Comparison of ENCODE assay signal across 8 cellular contexts in the genomic region with DNA sequence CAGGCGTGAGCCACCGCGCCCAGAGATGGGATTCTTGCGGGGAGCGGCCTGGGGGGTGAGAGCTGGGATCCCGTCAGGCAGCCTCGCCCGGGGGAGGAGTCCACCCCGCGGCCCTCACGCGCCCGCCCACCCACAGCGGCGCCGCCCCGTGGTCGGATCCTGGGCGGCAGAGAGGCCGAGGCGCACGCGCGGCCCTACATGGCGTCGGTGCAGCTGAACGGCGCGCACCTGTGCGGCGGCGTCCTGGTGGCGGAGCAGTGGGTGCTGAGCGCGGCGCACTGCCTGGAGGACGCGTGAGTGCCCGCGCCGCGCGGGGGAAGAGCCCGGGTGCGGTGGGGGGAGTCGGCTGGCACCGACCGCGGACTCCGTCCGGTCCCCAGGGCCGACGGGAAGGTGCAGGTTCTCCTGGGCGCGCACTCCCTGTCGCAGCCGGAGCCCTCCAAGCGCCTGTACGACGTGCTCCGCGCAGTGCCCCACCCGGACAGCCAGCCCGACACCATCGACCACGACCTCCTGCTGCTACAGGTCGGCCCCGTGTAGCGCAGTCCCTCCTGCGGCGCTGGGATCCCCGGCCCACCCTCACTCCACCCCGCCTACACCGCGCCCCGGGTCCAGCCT. TPM values are rescaled to one million over a fixed set of nuclear protein-coding genes. Genes with fewer than 3 reads are reported as not detected.
DNase-seq lines count a peak whose midpoint lies in the region; ATAC-seq and TF ChIP-seq lines count a peak whose summit lies in the region.

No MANE protein-coding gene starts in this region.

- H3K27ac ChIP-seq in epithelial cell of prostate (no peak overlapping the region), transverse colon (peak overlapping the region; percentile 62 to 75 (median 70))

- peak; percentile 35 to 47 (median 43) for ATAC-seq in natural killer cell

- POLR2A ChIA-PET in activated CD4-positive, alpha-beta memory T cell treated with anti-CD3 and anti-CD28 coated beads, Interleukin-2, amount 10 ng/mL, durations not matched to agents 7 days and 5 days (lab: Charles Lee): interaction anchor here (0.8 kb wide), 1 partner anchor 59 kb away, joined by 4 read pairs; no protein-coding TSS in a partner anchor

- H3K27ac Mint-ChIP-seq in activated CD4-positive, alpha-beta memory T cell treated with anti-CD3 and anti-CD28 coated beads, Interleukin-2, amount 10 ng/mL, durations not matched to agents 7 days and 5 days: no peak overlapping the region
- H3K27ac Mint-ChIP-seq in natural killer cell: no peak overlapping the region

- H3K4me3 Mint-ChIP-seq in activated CD4-positive, alpha-beta memory T cell treated with anti-CD3 and anti-CD28 coated beads, Interleukin-2, amount 10 ng/mL, durations not matched to agents 7 days and 5 days: peak overlapping the region; percentile 21
- H3K4me3 Mint-ChIP-seq in natural killer cell: peak overlapping the region; percentile 28

- in situ Hi-C loops in transverse colon (cut with MboI; ENCODE audit: low pct_ligation_motif_present in 1 of 4, low pct_unique_long_range_greater_than_20kb in 1 of 4, low sequenced_read_pairs in 3 of 4): loop anchor here in 1 of 4 donors (25.0 kb wide), 1 partner anchor 127 kb away; the partner anchor contains the start of gene WDR18

- peaks cover 6 to 46% (median 41%) of the 10 kb centered on the region in 4 donors for H3K4me1 ChIP-seq in transverse colon

- TF ChIP-seq EP300 in transverse colon (IDR thresholded peaks at IDR 0.05; ENCODE audit: low read depth): no peak

- TF ChIP-seq CTCF in natural killer cell (IDR thresholded peaks at IDR 0.05) (no peak), transverse colon (IDR thresholded peaks at IDR 0.05) (peak in 2 of 5 experiments; percentile 17 to 31)

- 5% methylated on average over 53 of the region's 76 CpGs; no CpG with 5 or more reads in 1 of the 2 donors for WGBS in transverse colon (ENCODE audit: low coverage in 1 of 2), 2 donors

- no peaks in the 10 kb centered on the region for H3K36me3 Mint-ChIP-seq in activated CD4-positive, alpha-beta memory T cell treated with anti-CD3 and anti-CD28 coated beads, Interleukin-2, amount 10 ng/mL, durations not matched to agents 7 days and 5 days (ENCODE audit: low read depth)
- H3K36me3 Mint-ChIP-seq in natural killer cell: no peaks in the 10 kb centered on the region

- intact Hi-C loops in natural killer cell (cut with micrococcal nuclease) (loop anchor here (5.0 kb wide), 1 partner anchor 122 kb away; the partner anchor contains the start of gene WDR18), transverse colon (cut with DNase I; ENCODE audit: low total_unique reads) (loop anchor here (5.0 kb wide), 1 partner anchor 57 kb away; the partner anchor contains the start of gene KISS1R)

- H3K4me3 ChIP-seq in transverse colon: peak overlapping the region; percentile 9 to 45 (median 35)

- peaks cover 23% of the 10 kb centered on the region for H3K4me1 Mint-ChIP-seq in activated CD4-positive, alpha-beta memory T cell treated with anti-CD3 and anti-CD28 coated beads, Interleukin-2, amount 10 ng/mL, durations not matched to agents 7 days and 5 days
- H3K4me1 Mint-ChIP-seq in natural killer cell: peaks cover 12 to 21% of the 10 kb centered on the region in 2 donors

- H3K9me3 ChIP-seq in transverse colon: no peaks in the 10 kb centered on the region

- H3K36me3 ChIP-seq in transverse colon: no peaks in the 10 kb centered on the region

- no peaks in the 10 kb centered on the region for H3K9me3 Mint-ChIP-seq in activated CD4-positive, alpha-beta memory T cell treated with anti-CD3 and anti-CD28 coated beads, Interleukin-2, amount 10 ng/mL, durations not matched to agents 7 days and 5 days
- no peaks in the 10 kb centered on the region for H3K9me3 Mint-ChIP-seq in natural killer cell

- peaks cover 37% of the 10 kb centered on the region for H3K27me3 ChIP-seq in transverse colon

- CTCF ChIA-PET in activated CD4-positive, alpha-beta memory T cell treated with anti-CD3 and anti-CD28 coated beads, Interleukin-2, amount 10 ng/mL, durations not matched to agents 7 days and 5 days (lab: Charles Lee): interaction anchor here (0.7 to 1.3 kb wide), 2 partner anchors 61 to 123 kb away, joined by 3 to 4 read pairs; partner anchors contain the start of gene WDR18

- DNase-seq in NCI-H146 (lab: John Stamatoyannopoulos, UW) (peak; percentile 59), NCI-H146 treated with DMSO at 0.1 percent for 48 hours (lab: John Stamatoyannopoulos, UW; ENCODE audit: unreplicated experiment) (no peak), NCI-H2029 treated with DMSO at 0.1 percent for 48 hours (lab: John Stamatoyannopoulos, UW) (peak; percentile 26), epithelial cell of prostate (ENCODE audit: low read depth, low spot score) (peak; percentile 69), natural killer cell (peak; percentile 43), transverse colon (peak; percentile 84), mesenteric fat pad (ENCODE audit: low spot score) (no peak)
- peak; percentile 59 for DNase-seq in activated CD4-positive, alpha-beta memory T cell treated with anti-CD3 and anti-CD28 coated beads, Interleukin-2, amount 10 ng/mL, durations not matched to agents 7 days and 5 days

- H3K27me3 Mint-ChIP-seq in activated CD4-positive, alpha-beta memory T cell treated with anti-CD3 and anti-CD28 coated beads, Interleukin-2, amount 10 ng/mL, durations not matched to agents 7 days and 5 days: peaks cover 12% of the 10 kb centered on the region
- H3K27me3 Mint-ChIP-seq in natural killer cell (ENCODE audit: low read depth in 2 of 2): peaks cover 7 to 15% of the 10 kb centered on the region in 2 donors

- TF ChIP-seq POLR2A in transverse colon (IDR thresholded peaks at IDR 0.05): peak; percentile 12

RNA-seq across cellular contexts. Expression of gene CFD, which starts 1.1 kb away (rescaled TPM):
- 1 to 10 TPM in 1 of 2 experiments, under 1 TPM in 1; 0.78 to 1.6 TPM for total RNA-seq in activated CD4-positive, alpha-beta memory T cell treated with anti-CD3 and anti-CD28 coated beads, Interleukin-2, amount 10 ng/mL, durations not matched to agents 7 days and 5 days
- total RNA-seq in natural killer cell: 10 to 100 TPM in 2 of 3 donors, 1 to 10 TPM in 1; 2.9 to 47.5 (median 10.4) TPM
- 100 to 1,000 TPM; 147 to 368 (median 208) TPM for total RNA-seq in transverse colon
- 1,010 TPM for total RNA-seq in mesenteric fat pad

RNA-seq across cellular contexts. Expression of gene ELANE, which starts 8.5 kb away (rescaled TPM):
- total RNA-seq in activated CD4-positive, alpha-beta memory T cell treated with anti-CD3 and anti-CD28 coated beads, Interleukin-2, amount 10 ng/mL, durations not matched to agents 7 days and 5 days: not detected
- 1 to 10 TPM in 2 of 3 donors, not detected in 1; 1.7 to 1.8 TPM for total RNA-seq in natural killer cell
- total RNA-seq in transverse colon: 1 to 10 TPM in 1 of 4 donors, under 1 TPM in 1, not detected in 2; 0.79 to 2.2 TPM
- total RNA-seq in mesenteric fat pad: 1.3 TPM

RNA-seq across cellular contexts. Expression of gene PRTN3, which starts 19.8 kb away (rescaled TPM):
- total RNA-seq in activated CD4-positive, alpha-beta memory T cell treated with anti-CD3 and anti-CD28 coated beads, Interleukin-2, amount 10 ng/mL, durations not matched to agents 7 days and 5 days: not detected
- total RNA-seq in natural killer cell (under 1 TPM in 2 of 3 donors, not detected in 1; 0.36 to 0.73 TPM), transverse colon (not detected), mesenteric fat pad (0.32 TPM)

RNA-seq across cellular contexts. Expression of gene MED16, which starts 32.4 kb away (rescaled TPM):
- total RNA-seq in activated CD4-positive, alpha-beta memory T cell treated with anti-CD3 and anti-CD28 coated beads, Interleukin-2, amount 10 ng/mL, durations not matched to agents 7 days and 5 days: 10 to 100 TPM; 62.2 to 64.0 TPM
- 10 to 100 TPM; 44.2 to 50.1 (median 44.7) TPM for total RNA-seq in natural killer cell
- 100 to 1,000 TPM in 1 of 4 donors, 10 to 100 TPM in 3; 58.1 to 158 (median 78.4) TPM for total RNA-seq in transverse colon
- 28.8 TPM for total RNA-seq in mesenteric fat pad

RNA-seq across cellular contexts. Expression of gene RNU6-9, which starts 32.7 kb away (rescaled TPM):
- total RNA-seq in activated CD4-positive, alpha-beta memory T cell treated with anti-CD3 and anti-CD28 coated beads, Interleukin-2, amount 10 ng/mL, durations not matched to agents 7 days and 5 days: not detected
- total RNA-seq in natural killer cell (not detected), transverse colon (not detected), mesenteric fat pad (not detected)

Comparison
In these comparisons a context has a peak if more than half of its experiments do, and no peak if none do; other contexts are left out.
1. DNase-seq: peak in NCI-H146 (single experiment), NCI-H2029 treated with DMSO at 0.1 percent for 48 hours (single experiment), activated CD4-positive, alpha-beta memory T cell treated with anti-CD3 and anti-CD28 coated beads, Interleukin-2, amount 10 ng/mL, durations not matched to agents 7 days and 5 days (single experiment), epithelial cell of prostate (single experiment), natural killer cell (single experiment) and transverse colon (single experiment); none in NCI-H146 treated with DMSO at 0.1 percent for 48 hours (single experiment) and mesenteric fat pad (single experiment).